Comparison of ENCODE assay signal across 26 cellular contexts in the genomic region with DNA sequence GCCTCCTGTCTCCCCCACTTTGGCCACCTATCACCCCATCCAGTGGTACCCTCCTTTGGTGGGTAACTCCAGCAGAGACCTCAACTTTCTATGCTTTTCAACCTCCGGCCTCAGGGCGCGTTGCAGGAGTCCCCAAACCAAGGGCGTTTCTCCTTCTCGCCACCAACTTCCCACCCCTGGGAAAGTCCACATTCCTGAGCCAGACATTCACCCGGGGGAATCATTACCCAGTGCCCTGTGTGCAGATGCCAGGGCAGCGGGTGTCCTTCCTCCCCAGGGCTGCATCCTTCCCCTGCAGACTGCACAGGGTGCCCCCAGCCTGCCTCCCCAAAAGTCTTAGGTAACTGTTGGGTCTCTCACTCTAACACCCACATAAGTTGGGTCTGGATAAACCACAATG. TPM values are rescaled to one million over a fixed set of nuclear protein-coding genes. Genes with fewer than 3 reads are reported as not detected.
DNase-seq lines count a peak whose midpoint lies in the region; ATAC-seq and TF ChIP-seq lines count a peak whose summit lies in the region.
"Had no signal": no experiment of that assay in that cellular context is flagged by ENCODE, and none has a peak within 500 bp of the region (broad histone marks: within the 10 kb centered on the region; RNA-seq: fewer than 3 reads in every experiment).

No MANE protein-coding gene starts in this region.

- H3K9ac ChIP-seq in mesenchymal stem cell (ENCODE audit: low read length), result peak overlapping the region; percentile 88

- peak overlapping the region in 1 of 2 experiments; percentile 76 for H2BK12ac ChIP-seq in mesenchymal stem cell (ENCODE audit: low read length in 2 of 2)

- H3K4me1 Mint-ChIP-seq in activated naive CD4-positive, alpha-beta T cell treated with anti-CD3 and anti-CD28 coated beads, Interleukin-2, amount 50 U/mL, for 24 hours, result peaks cover 8% of the 10 kb centered on the region
- H3K4me1 Mint-ChIP-seq: IgD-negative memory B cell had no signal

- H3K9me3 ChIP-seq in mesenchymal stem cell (ENCODE audit: control insufficient read depth, low read length), result no peaks in the 10 kb centered on the region
- no peaks in the 10 kb centered on the region for H3K9me3 ChIP-seq in upper lobe of right lung
- H3K9me3 ChIP-seq: lower lobe of right lung, ovary had no signal

- no peak overlapping the region for H2BK15ac ChIP-seq in mesenchymal stem cell (ENCODE audit: low read depth, poor library complexity, severe bottlenecking)

- H3K4me3 Mint-ChIP-seq in activated naive CD4-positive, alpha-beta T cell treated with anti-CD3 and anti-CD28 coated beads, Interleukin-2, amount 50 U/mL, for 24 hours, result no peak overlapping the region
- H3K4me3 Mint-ChIP-seq: IgD-negative memory B cell had no signal

- peak overlapping the region; percentile 48 for H2BK5ac ChIP-seq in mesenchymal stem cell (ENCODE audit: low read depth, low read length, poor library complexity, severe bottlenecking)

- peak overlapping the region; percentile 75 for H2AK5ac ChIP-seq in mesenchymal stem cell (ENCODE audit: low read length, severe bottlenecking)

- peaks cover 1% of the 10 kb centered on the region for H3K36me3 Mint-ChIP-seq in activated naive CD4-positive, alpha-beta T cell treated with anti-CD3 and anti-CD28 coated beads, Interleukin-2, amount 50 U/mL, for 24 hours

- ATAC-seq in SK-N-SH treated with all-trans-retinoic acid at 6 μM for 48 hours (0 out of 3 replicates have a peak, but pooled peaks have one; percentile 7), upper lobe of right lung (no peak), GM19324 (IDR thresholded peaks at IDR 0.05; ENCODE audit: low FRiP score, unreplicated experiment) (no peak)
- ATAC-seq: GM12878, heart right ventricle, lower lobe of right lung had no signal

- DNase-seq in activated naive CD4-positive, alpha-beta T cell treated with Interleukin-2 at 50 U/mL for 16 hours, result no peak
- DNase-seq in mesenchymal stem cell, result no peak
- DNase-seq in upper lobe of right lung, result peak; percentile 40
- DNase-seq in GM10266 (ENCODE audit: extremely low spot score), result no peak
- no peak for DNase-seq in stimulated activated CD8-positive, alpha-beta memory T cell treated with anti-CD3 and anti-CD28 coated beads, Interleukin-4, amount 100 ng/mL, for 48 hours
- DNase-seq: activated gamma-delta T cell treated with Interleukin-2 at 50 U/mL for 16 hours; anterior cingulate cortex; GF-D8; heart right ventricle; lower lobe of right lung; MM.1S; NCI-H1694 treated with DMSO at 0.1 percent for 48 hours; NCI-H345; ovary; stimulated activated CD4-positive, alpha-beta T cell treated with anti-CD3 and anti-CD28 coated beads, Interleukin-2, amount 100 ng/mL, for 48 hours; stomach had no signal

- H3K4me1 ChIP-seq in mesenchymal stem cell (ENCODE audit: control insufficient read depth, insufficient read depth, low read depth, low read length), result peaks cover 28% of the 10 kb centered on the region
- H3K4me1 ChIP-seq in upper lobe of right lung, result no peaks in the 10 kb centered on the region
- H3K4me1 ChIP-seq: lower lobe of right lung, stomach had no signal

- H3K14ac ChIP-seq in mesenchymal stem cell (ENCODE audit: low read length in 2 of 2), result peak overlapping the region in 1 of 2 experiments; percentile 12

- H3K79me1 ChIP-seq in mesenchymal stem cell (replicated peaks; ENCODE audit: low read length, poor library complexity, severe bottlenecking), result peaks cover 2% of the 10 kb centered on the region

- 96% methylated on average over 7 of the region's 7 CpGs for WGBS in mesenchymal stem cell

- peak overlapping the region; percentile 35 for H3K4me2 ChIP-seq in mesenchymal stem cell (ENCODE audit: low read length, poor library complexity, severe bottlenecking)

- intact Hi-C loops in upper lobe of right lung (cut with DNase I), result no loop called here

- H3K4me3 ChIP-seq in mesenchymal stem cell (ENCODE audit: insufficient read depth in 1 of 2, low read depth in 1 of 2, low read length in 2 of 2), result no peak overlapping the region
- no peak overlapping the region for H3K4me3 ChIP-seq in upper lobe of right lung
- H3K4me3 ChIP-seq: GM12878, heart right ventricle, lower lobe of right lung, ovary, stomach had no signal

- no peak overlapping the region for H4K8ac ChIP-seq in mesenchymal stem cell (ENCODE audit: low read length)

- H3K27ac ChIP-seq in mesenchymal stem cell (ENCODE audit: low read length, poor library complexity, severe bottlenecking), result peak overlapping the region; percentile 24
- no peak overlapping the region for H3K27ac ChIP-seq in upper lobe of right lung
- H3K27ac ChIP-seq: C4-2B, heart right ventricle, HL-60, lower lobe of right lung, ovary, stomach had no signal

- no peak overlapping the region for H2AFZ ChIP-seq in mesenchymal stem cell (ENCODE audit: low read depth, low read length)

- no peak overlapping the region for H2BK120ac ChIP-seq in mesenchymal stem cell (ENCODE audit: low read depth, low read length)

- H3K27me3 Mint-ChIP-seq in activated naive CD4-positive, alpha-beta T cell treated with anti-CD3 and anti-CD28 coated beads, Interleukin-2, amount 50 U/mL, for 24 hours, result no peaks in the 10 kb centered on the region
- H3K27me3 Mint-ChIP-seq: IgD-negative memory B cell had no signal

- H3K23ac ChIP-seq in mesenchymal stem cell (ENCODE audit: low read length in 2 of 2), result no peak overlapping the region

- H3K4ac ChIP-seq in mesenchymal stem cell (ENCODE audit: low read depth in 1 of 2, low read length in 2 of 2), result no peak overlapping the region

- no peaks in the 10 kb centered on the region for H3K9me3 Mint-ChIP-seq in activated naive CD4-positive, alpha-beta T cell treated with anti-CD3 and anti-CD28 coated beads, Interleukin-2, amount 50 U/mL, for 24 hours
- H3K9me3 Mint-ChIP-seq: IgD-negative memory B cell had no signal

- H3K27me3 ChIP-seq in mesenchymal stem cell (ENCODE audit: control insufficient read depth in 1 of 2, insufficient read depth in 1 of 2, low read length in 2 of 2) (no peaks in the 10 kb centered on the region), upper lobe of right lung (no peaks in the 10 kb centered on the region)
- H3K27me3 ChIP-seq: heart right ventricle, ovary, stomach had no signal

- H3K36me3 ChIP-seq in mesenchymal stem cell (ENCODE audit: control insufficient read depth in 1 of 2, insufficient read depth in 2 of 2, low read depth in 1 of 2, low read length in 2 of 2), result no peaks in the 10 kb centered on the region
- H3K36me3 ChIP-seq in upper lobe of right lung, result no peaks in the 10 kb centered on the region
- H3K36me3 ChIP-seq: heart right ventricle, lower lobe of right lung, ovary, stomach had no signal

- no peak for TF ChIP-seq CTCF in upper lobe of right lung (IDR thresholded peaks at IDR 0.05)
- TF ChIP-seq CTCF in GM10266 (IDR thresholded peaks at IDR 0.05; ENCODE audit: control insufficient read depth, insufficient read depth, low read depth, missing control alignments), result no peak

- no peak overlapping the region for H4K91ac ChIP-seq in mesenchymal stem cell (ENCODE audit: low read length)

- peak overlapping the region in 1 of 2 experiments; percentile 28 for H3K18ac ChIP-seq in mesenchymal stem cell (ENCODE audit: low read depth in 1 of 2, low read length in 2 of 2)

- H3K27ac Mint-ChIP-seq in activated naive CD4-positive, alpha-beta T cell treated with anti-CD3 and anti-CD28 coated beads, Interleukin-2, amount 50 U/mL, for 24 hours, result peak overlapping the region; percentile 8

TF ChIP-seq in SK-N-SH treated with all-trans-retinoic acid at 6 μM for 48 hours, 23 proteins besides CTCF, POLR2A, EP300 and RAD21 (continues in another document):
- TF ChIP-seq SNAI2 (CRISPR knock-in tag; IDR thresholded peaks at IDR 0.05) (no peak), ARNTL (CRISPR knock-in tag; IDR thresholded peaks at IDR 0.05; ENCODE audit: borderline replicate concordance, low read depth) (no peak), ZFP3 (CRISPR knock-in tag; IDR thresholded peaks at IDR 0.05) (no peak), BACH2 (CRISPR knock-in tag; IDR thresholded peaks at IDR 0.05; ENCODE audit: borderline replicate concordance) (no peak), ZNF70 (CRISPR knock-in tag; IDR thresholded peaks at IDR 0.05) (no peak), ESRRG (CRISPR knock-in tag; IDR thresholded peaks at IDR 0.05) (no peak), PPARA (CRISPR knock-in tag; IDR thresholded peaks at IDR 0.05; ENCODE audit: borderline replicate concordance) (no peak), CSDC2 (CRISPR knock-in tag; IDR thresholded peaks at IDR 0.05) (no peak), ZNF8 (CRISPR knock-in tag; IDR thresholded peaks at IDR 0.05) (no peak), ZNF565 (CRISPR knock-in tag; conservative IDR thresholded peaks at IDR 0.05; ENCODE audit: low read depth) (no peak)
- TF ChIP-seq, protein P1, sequence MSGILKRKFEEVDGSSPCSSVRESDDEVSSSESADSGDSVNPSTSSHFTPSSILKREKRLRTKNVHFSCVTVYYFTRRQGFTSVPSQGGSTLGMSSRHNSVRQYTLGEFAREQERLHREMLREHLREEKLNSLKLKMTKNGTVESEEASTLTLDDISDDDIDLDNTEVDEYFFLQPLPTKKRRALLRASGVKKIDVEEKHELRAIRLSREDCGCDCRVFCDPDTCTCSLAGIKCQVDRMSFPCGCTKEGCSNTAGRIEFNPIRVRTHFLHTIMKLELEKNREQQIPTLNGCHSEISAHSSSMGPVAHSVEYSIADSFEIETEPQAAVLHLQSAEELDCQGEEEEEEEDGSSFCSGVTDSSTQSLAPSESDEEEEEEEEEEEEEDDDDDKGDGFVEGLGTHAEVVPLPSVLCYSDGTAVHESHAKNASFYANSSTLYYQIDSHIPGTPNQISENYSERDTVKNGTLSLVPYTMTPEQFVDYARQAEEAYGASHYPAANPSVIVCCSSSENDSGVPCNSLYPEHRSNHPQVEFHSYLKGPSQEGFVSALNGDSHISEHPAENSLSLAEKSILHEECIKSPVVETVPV (CRISPR knock-in tag; IDR thresholded peaks at IDR 0.05), result no peak
- TF ChIP-seq, protein P2, sequence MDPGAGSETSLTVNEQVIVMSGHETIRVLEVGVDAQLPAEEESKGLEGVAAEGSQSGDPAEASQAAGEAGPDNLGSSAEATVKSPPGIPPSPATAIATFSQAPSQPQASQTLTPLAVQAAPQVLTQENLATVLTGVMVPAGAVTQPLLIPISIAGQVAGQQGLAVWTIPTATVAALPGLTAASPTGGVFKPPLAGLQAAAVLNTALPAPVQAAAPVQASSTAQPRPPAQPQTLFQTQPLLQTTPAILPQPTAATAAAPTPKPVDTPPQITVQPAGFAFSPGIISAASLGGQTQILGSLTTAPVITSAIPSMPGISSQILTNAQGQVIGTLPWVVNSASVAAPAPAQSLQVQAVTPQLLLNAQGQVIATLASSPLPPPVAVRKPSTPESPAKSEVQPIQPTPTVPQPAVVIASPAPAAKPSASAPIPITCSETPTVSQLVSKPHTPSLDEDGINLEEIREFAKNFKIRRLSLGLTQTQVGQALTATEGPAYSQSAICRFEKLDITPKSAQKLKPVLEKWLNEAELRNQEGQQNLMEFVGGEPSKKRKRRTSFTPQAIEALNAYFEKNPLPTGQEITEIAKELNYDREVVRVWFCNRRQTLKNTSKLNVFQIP (CRISPR knock-in tag; IDR thresholded peaks at IDR 0.05; ENCODE audit: borderline replicate concordance, low read depth), result no peak

RNA-seq across cellular contexts. Expression of a gene that starts 26.4 kb away (rescaled TPM):
- polyA plus RNA-seq in mesenchymal stem cell (2013, experiment 1 of 2), result 2.5 TPM
- 4.8 TPM for polyA plus RNA-seq in mesenchymal stem cell (2013, experiment 2 of 2)
- total RNA-seq in upper lobe of right lung, result 0.23 TPM
- total RNA-seq: cerebellum, heart right ventricle, skeletal muscle tissue, urinary bladder had no signal
